8 cellular contexts compared by ENCODE assay signal in genomic region chr1:207751790-207752455, GRCh38. TPM values are rescaled to one million over a fixed set of nuclear protein-coding genes. Genes with fewer than 3 reads are reported as not detected.
DNase-seq lines count a peak whose midpoint lies in the region; ATAC-seq, FAIRE-seq and TF ChIP-seq lines count a peak whose summit lies in the region.

Gene CD46, plus strand, starts transcription at chr1:207752054. Its CDS starts 159 bp downstream, at chr1:207752213.

- H2AFZ ChIP-seq in H1 (ENCODE audit: low read length) = no peak within 1 kb of the TSS; the same call in 1 of the 2 replicates

- 0 out of 4 replicates have a peak, but pooled peaks of 1 of the 2 experiments have one; percentile 0 for TF ChIP-seq RAD21 in H1 (IDR thresholded peaks at IDR 0.05 in 1 of 2, conservative IDR thresholded peaks at IDR 0.05 in 1 of 2; ENCODE audit: low read depth in 2 of 2, low read length in 2 of 2)

- H4K20me1 ChIP-seq in H1 (replicated peaks in 1 of 2; ENCODE audit: control insufficient read depth in 1 of 2, insufficient read depth in 2 of 2, low read length in 2 of 2) = peaks cover 18 to 25% of the 10 kb centered on the region in 2 experiments

- peaks cover 41 to 63% of the 10 kb centered on the region in 2 experiments for H3K79me2 ChIP-seq in H1 (ENCODE audit: control insufficient read depth in 1 of 2, insufficient read depth in 2 of 2, low read length in 2 of 2)
- H3K79me2 ChIP-seq in mesendoderm (ENCODE audit: control insufficient read depth, insufficient read depth, low read length) = peaks cover 48% of the 10 kb centered on the region

- H2BK20ac ChIP-seq in H1 (ENCODE audit: low read length) = no peak within 1 kb of the TSS

- H3K14ac ChIP-seq in H1 (ENCODE audit: insufficient read length) = no peak within 1 kb of the TSS

- H2BK5ac ChIP-seq in H1 (ENCODE audit: low read depth, low read length) (peak within 1 kb of the TSS; percentile 92), mesendoderm (ENCODE audit: low read length) (peak within 1 kb of the TSS; percentile 69)

- FAIRE-seq in HTR-8/SVneo (lab: Jason Lieb, UNC) = peak; percentile 70
- no peak for FAIRE-seq in H1 (lab: Jason Lieb, UNC)

- WGBS in H1 (ENCODE audit: extremely low coverage in 1 of 2, insufficient coverage in 1 of 2, insufficient read length in 1 of 2, insufficient replicate concordance in 2 of 2, low coverage in 1 of 2, low lambda C conversion rate in 2 of 2, missing lambda C conversion rate in 1 of 2), 2 experiments = 0% methylated on average over 53 of the region's 55 CpGs; no CpG with 5 or more reads in 1 of the 2 experiments
- WGBS in mesendoderm (ENCODE audit: extremely low coverage, insufficient coverage, low lambda C conversion rate) = no CpG with 5 or more reads among the region's 55 CpGs

- H3K56ac ChIP-seq in H1 (replicated peaks; ENCODE audit: insufficient read length, low read depth, low read length) (peak within 1 kb of the TSS; percentile 83), mesendoderm (ENCODE audit: low read length) (peak within 1 kb of the TSS; percentile 92)

- H3K23ac ChIP-seq in H1 (ENCODE audit: insufficient read length) (no peak within 1 kb of the TSS), mesendoderm (ENCODE audit: low read length) (peak within 1 kb of the TSS; percentile 35)

- H3K79me1 ChIP-seq in H1 (ENCODE audit: low read depth, low read length) (peaks cover 2% of the 10 kb centered on the region; the same call in 1 of the 2 replicates), mesendoderm (ENCODE audit: low read length) (peaks cover 7% of the 10 kb centered on the region)

- peak within 1 kb of the TSS; percentile 71 to 78 for H3K4me2 ChIP-seq in H1 (ENCODE audit: insufficient read depth in 1 of 2, low read depth in 2 of 2, low read length in 2 of 2)
- peak within 1 kb of the TSS; percentile 72 for H3K4me2 ChIP-seq in mesendoderm (ENCODE audit: low read length)

- no peak within 1 kb of the TSS for H3K4ac ChIP-seq in H1 (replicated peaks; ENCODE audit: insufficient read length, low read depth, low read length)
- H3K4ac ChIP-seq in mesendoderm (ENCODE audit: low read depth, low read length) = peak within 1 kb of the TSS; percentile 83

- no peak for TF ChIP-seq EP300 in H1 (IDR thresholded peaks at IDR 0.05; ENCODE audit: borderline replicate concordance in 1 of 2, low read depth in 2 of 2, low read length in 2 of 2)

- no peak within 1 kb of the TSS for H2BK120ac ChIP-seq in H1 (replicated peaks; ENCODE audit: low read depth, low read length)
- no peak within 1 kb of the TSS for H2BK120ac ChIP-seq in mesendoderm (ENCODE audit: low read depth, low read length)

- TF ChIP-seq CTCF in H1 (IDR thresholded peaks at IDR 0.05; ENCODE audit: control extremely low read depth in 1 of 3, insufficient read depth in 1 of 3, low read depth in 1 of 3, low read length in 3 of 3) = no peak

- ATAC-seq in GM21367 (IDR thresholded peaks at IDR 0.05; ENCODE audit: unreplicated experiment) = peak; percentile 95

- H3K4me3 ChIP-seq in H1 (ENCODE audit: extremely low read depth in 1 of 4, insufficient read depth in 2 of 4, low read depth in 3 of 4, low read length in 4 of 4) = peak within 1 kb of the TSS; percentile 97 to 99 (median 98)
- H3K4me3 ChIP-seq in mesendoderm (ENCODE audit: low read length) = peak within 1 kb of the TSS; percentile 68

- H3K27ac ChIP-seq in H1 (ENCODE audit: low read depth, low read length) (peak within 1 kb of the TSS; percentile 86), mesendoderm (ENCODE audit: low read depth, low read length) (peak within 1 kb of the TSS; percentile 76)

- POLR2A ChIA-PET in H1 (lab: Charles Lee; ENCODE audit: partially characterized antibody) = interaction anchor here (0.6 to 1.3 kb wide), 5 partner anchors 22 to 66 kb away, joined by 3 to 6 read pairs (median 3); no protein-coding TSS in a partner anchor

- H3K18ac ChIP-seq in H1 (ENCODE audit: extremely low read depth, low read length) = peak within 1 kb of the TSS; percentile 84
- H3K18ac ChIP-seq in mesendoderm (ENCODE audit: low read length) = peak within 1 kb of the TSS; percentile 90

- peak within 1 kb of the TSS; percentile 41 for H4K5ac ChIP-seq in H1 (ENCODE audit: insufficient read length, low read depth, low read length)
- H4K5ac ChIP-seq in mesendoderm (ENCODE audit: low read length) = peak within 1 kb of the TSS; percentile 29

- H3K27me3 ChIP-seq in H1 (replicated peaks in 1 of 4; ENCODE audit: control insufficient read depth in 3 of 4, extremely low read depth in 1 of 4, insufficient read depth in 3 of 4, low read length in 3 of 4) (no peaks in the 10 kb centered on the region), mesendoderm (ENCODE audit: insufficient read depth, low read length, poor library complexity) (no peaks in the 10 kb centered on the region)

- H3K4me1 ChIP-seq in H1 (replicated peaks in 1 of 4; ENCODE audit: control insufficient read depth in 3 of 4, insufficient read depth in 4 of 4, low read length in 3 of 4) (peaks cover 3 to 16% (median 11%) of the 10 kb centered on the region in 4 experiments), mesendoderm (ENCODE audit: control insufficient read depth, low read depth, low read length) (peaks cover 4% of the 10 kb centered on the region)

- H2AK5ac ChIP-seq in H1 (ENCODE audit: low read depth, low read length) (no peak within 1 kb of the TSS), mesendoderm (ENCODE audit: low read length) (no peak within 1 kb of the TSS)

- no peaks in the 10 kb centered on the region for H3K9me3 ChIP-seq in H1 (ENCODE audit: insufficient read depth in 2 of 2, low read depth in 1 of 2, low read length in 1 of 2)

- no peak within 1 kb of the TSS; the same call in 1 of the 2 replicates for H2BK12ac ChIP-seq in H1 (ENCODE audit: low read depth, low read length)

- peak within 1 kb of the TSS; percentile 10 for H4K91ac ChIP-seq in H1 (replicated peaks; ENCODE audit: insufficient read length, low read length)

- peak; percentile 83 for DNase-seq in COLO829 (ENCODE audit: low spot score)
- DNase-seq in HTR-8/SVneo (ENCODE audit: insufficient read length, low spot score) = peak; percentile 93
- DNase-seq in NOMO-1 treated with dmso at 0.1 percent for 144 hours (lab: John Stamatoyannopoulos, UW; ENCODE audit: unreplicated experiment) = peak; percentile 97
- peak; percentile 71 to 91 (median 78) for DNase-seq in activated CD8-positive, alpha-beta memory T cell treated with anti-CD3 and anti-CD28 coated beads for 48 hours (ENCODE audit: low read depth in 2 of 3, low spot score in 2 of 3)
- DNase-seq in H1 (ENCODE audit: low read depth in 1 of 2, low spot score in 2 of 2) = peak; percentile 78 to 92
- peak; percentile 98 for DNase-seq in mesendoderm
- peak; percentile 85 for DNase-seq in stimulated activated CD8-positive, alpha-beta memory T cell treated with anti-CD3 and anti-CD28 coated beads, Interleukin-15, amount 100 ng/mL, for 1 hour (ENCODE audit: low read depth)

- H3K9ac ChIP-seq in H1 (replicated peaks in 1 of 4; ENCODE audit: extremely low read depth in 1 of 4, low read depth in 3 of 4, low read length in 3 of 4) (peak within 1 kb of the TSS; percentile 78 to 93 (median 84)), mesendoderm (ENCODE audit: low read length) (peak within 1 kb of the TSS; percentile 86)

- TF ChIP-seq POLR2A in H1 (IDR thresholded peaks at IDR 0.05; ENCODE audit: control extremely low read depth in 1 of 2, low read depth in 2 of 2, low read length in 2 of 2) = peak; percentile 61 to 68

- CTCF ChIA-PET in H1 (lab: Charles Lee; ENCODE audit: partially characterized antibody) = interaction anchor here (0.6 kb wide), 1 partner anchor 1073 kb away, joined by 3 read pairs; no protein-coding TSS in a partner anchor

- H3K36me3 ChIP-seq in H1 (ENCODE audit: control insufficient read depth in 2 of 4, insufficient read depth in 4 of 4, low read length in 3 of 4) = no peaks in the 10 kb centered on the region; a peak in 1 of 8 replicates
- H3K36me3 ChIP-seq in mesendoderm (ENCODE audit: control insufficient read depth, insufficient read depth, low read length) = no peaks in the 10 kb centered on the region

- peaks cover 2% of the 10 kb centered on the region; the same call in 1 of the 2 replicates for H3K23me2 ChIP-seq in H1 (ENCODE audit: low read depth, low read length)

- peak within 1 kb of the TSS; percentile 96; the same call in 1 of the 2 replicates for H4K8ac ChIP-seq in H1 (ENCODE audit: extremely low read depth, insufficient read depth, low read length)
- no peak within 1 kb of the TSS for H4K8ac ChIP-seq in mesendoderm (ENCODE audit: low read depth, low read length)

- H2BK15ac ChIP-seq in H1 (ENCODE audit: low read length) = no peak within 1 kb of the TSS; the same call in 1 of the 2 replicates
- H2BK15ac ChIP-seq in mesendoderm (replicated peaks; ENCODE audit: low read depth) = no peak within 1 kb of the TSS

TF ChIP-seq in H1, 55 proteins besides CTCF, POLR2A, EP300 and RAD21 (continues in another document):
- TF ChIP-seq RBBP5 (IDR thresholded peaks at IDR 0.05; ENCODE audit: borderline replicate concordance, low read depth, low read length) (peak; percentile 14; the same call in 1 of the 2 replicates), PHF8 (conservative IDR thresholded peaks at IDR 0.05; ENCODE audit: low read depth, low read length) (peak; percentile 70), KDM5A (IDR thresholded peaks at IDR 0.05; ENCODE audit: low read length) (peak; percentile 70), ATF3 (IDR thresholded peaks at IDR 0.05; ENCODE audit: insufficient read depth, low read depth, low read length) (peak; percentile 48; the same call in 1 of the 2 replicates), KDM4A (IDR thresholded peaks at IDR 0.05; ENCODE audit: low read depth, low read length, severe bottlenecking) (peak; percentile 59)

RNA-seq across cellular contexts. Expression of gene CD46, which starts in this region (rescaled TPM):
- 112 and 113 TPM in 2 replicates for total RNA-seq in H1 (2021; fragmentation: NEBNext Ultra II Directional; extraction: Animal tissue kit (Norgen Biotek cat#: 25700))
- polyA plus RNA-seq in H1 (2011; rRNA removed) = 46.4 and 60.9 TPM in 2 replicates
- 87.4 TPM for polyA plus RNA-seq in H1 (2011; cell fraction: cytosol; rRNA removed)
- 126 TPM for polyA plus RNA-seq in H1 (2011; cell fraction: nucleus; rRNA removed)
- 42.2 to 80.1 TPM (median 52.6 TPM) in 4 replicates for polyA plus RNA-seq in H1 (2012, experiment 1 of 2)
- 7.2 TPM for polyA plus RNA-seq in H1 (2012, experiment 2 of 2)
- polyA plus RNA-seq in H1 (2013, experiment 1 of 2) = 179 TPM
- polyA plus RNA-seq in H1 (2013, experiment 2 of 2) = 148 TPM
- 44.9 and 82.5 TPM in 2 replicates for polyA minus RNA-seq in H1 (2011; rRNA and poly(A)+ RNA removed)
- polyA minus RNA-seq in H1 (2011; cell fraction: cytosol; rRNA and poly(A)+ RNA removed) = 47.3 TPM
- 133 TPM for polyA minus RNA-seq in H1 (2011; cell fraction: nucleus; rRNA and poly(A)+ RNA removed)
- 62.1 TPM for polyA plus RNA-seq in mesendoderm (2013, experiment 1 of 2)
- 61.8 TPM for polyA plus RNA-seq in mesendoderm (2013, experiment 2 of 2)

Comparison
In these comparisons a context has a peak if more than half of its experiments do, and no peak if none do; other contexts are left out.
1. Peak in every context shown above with its lines: DNase-seq, ATAC-seq, H3K4me3 ChIP-seq and H3K27ac ChIP-seq.